9 cellular contexts compared by ENCODE assay signal in the genomic region with DNA sequence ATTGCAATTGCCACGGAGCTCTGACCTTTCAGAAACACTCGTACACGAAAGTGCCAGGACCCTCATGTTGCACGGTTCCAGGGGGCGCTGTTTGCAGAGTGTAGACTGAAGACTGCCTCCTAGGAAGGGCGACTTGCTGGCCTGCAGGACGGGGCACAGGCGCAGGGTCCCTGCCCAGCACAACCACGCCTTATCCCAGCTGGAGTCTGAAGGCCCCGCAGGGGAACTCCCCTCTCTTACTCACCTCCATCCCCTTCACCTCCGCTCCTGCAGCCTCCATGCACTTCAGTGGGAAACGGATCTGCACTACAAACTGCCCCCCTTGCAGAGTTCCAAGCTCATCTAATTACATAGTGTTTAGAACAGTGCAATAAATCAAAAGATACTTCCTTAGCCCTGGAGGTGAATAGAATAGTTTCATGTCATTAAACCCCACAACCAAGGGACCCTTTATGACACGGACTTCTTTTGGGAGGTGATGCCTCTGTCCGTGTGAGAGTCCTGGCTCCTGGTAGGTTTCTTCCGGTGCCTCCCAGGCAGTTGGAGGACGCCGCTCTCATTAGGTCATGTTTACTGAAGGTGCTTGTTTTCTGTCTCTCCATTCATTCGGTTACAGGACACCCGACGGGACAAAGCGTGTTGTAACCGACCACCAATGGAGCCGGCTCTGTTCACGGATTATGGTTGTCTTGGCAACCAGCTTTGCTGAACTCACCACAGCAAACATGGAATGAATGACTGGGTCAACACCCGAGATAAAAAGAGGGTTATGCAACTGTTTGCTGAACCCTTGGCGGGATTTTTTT.
DNase-seq lines count a peak whose midpoint lies in the region; ATAC-seq and TF ChIP-seq lines count a peak whose summit lies in the region.
"Had no signal": no experiment of that assay in that cellular context is flagged by ENCODE, and none has a peak within 500 bp of the region (broad histone marks: within the 10 kb centered on the region; RNA-seq: fewer than 3 reads in every experiment).

No MANE protein-coding gene starts in this region.

- H3K27ac ChIP-seq in C4-2B: no peak overlapping the region
- H3K27ac ChIP-seq in aorta (ENCODE audit: low read depth in 1 of 2, low read length in 2 of 2): no peak overlapping the region

- no peaks in the 10 kb centered on the region for H3K36me3 Mint-ChIP-seq in T-cell
- H3K36me3 Mint-ChIP-seq: activated naive CD8-positive, alpha-beta T cell had no signal

- no peak overlapping the region for H3K4me3 Mint-ChIP-seq in T-cell
- H3K4me3 Mint-ChIP-seq: activated naive CD8-positive, alpha-beta T cell had no signal

- WGBS in aorta, 2 donors: 33 to 35% methylated on average over 26 of the region's 26 CpGs

- intact Hi-C loops in aorta (cut with DNase I): no loop called here

- POLR2A ChIA-PET in T-cell (lab: Charles Lee): no interaction called here

- peaks cover 9% of the 10 kb centered on the region for H3K27me3 ChIP-seq in adipocyte (replicated peaks; ENCODE audit: control insufficient read depth, insufficient read depth, low read length)
- no peaks in the 10 kb centered on the region for H3K27me3 ChIP-seq in kidney epithelial cell (ENCODE audit: control insufficient read depth, insufficient read depth, low read length)
- no peaks in the 10 kb centered on the region for H3K27me3 ChIP-seq in aorta (ENCODE audit: control insufficient read depth in 1 of 2, insufficient read depth in 2 of 2, low read length in 1 of 2)

- H3K9me3 Mint-ChIP-seq in T-cell: peaks cover 0 to 1% (median under 1%) of the 10 kb centered on the region in 3 donors

- no peaks in the 10 kb centered on the region for H3K36me3 ChIP-seq in adipocyte (ENCODE audit: control insufficient read depth, insufficient read depth, low read length, severe bottlenecking)
- H3K36me3 ChIP-seq in kidney epithelial cell (ENCODE audit: control insufficient read depth, insufficient read depth, low read length): no peaks in the 10 kb centered on the region
- H3K36me3 ChIP-seq in aorta (ENCODE audit: control insufficient read depth in 1 of 2, insufficient read depth in 2 of 2, low read length in 1 of 2): no peaks in the 10 kb centered on the region

- H3K27me3 Mint-ChIP-seq in T-cell: peaks cover 2 to 5% of the 10 kb centered on the region in 2 donors

- CTCF ChIA-PET in T-cell (lab: Charles Lee): no interaction called here

- H3K27ac Mint-ChIP-seq in T-cell: no peak overlapping the region
- H3K27ac Mint-ChIP-seq: activated naive CD8-positive, alpha-beta T cell had no signal

- H3K4me1 Mint-ChIP-seq in T-cell: no peaks in the 10 kb centered on the region

- H3K4me1 ChIP-seq in adipocyte (ENCODE audit: control insufficient read depth, insufficient read depth, low read length): peaks cover 13% of the 10 kb centered on the region
- peaks cover 0 to 5% of the 10 kb centered on the region in 2 donors for H3K4me1 ChIP-seq in aorta (ENCODE audit: control insufficient read depth in 1 of 2, insufficient read depth in 2 of 2, low read length in 2 of 2)

- no peak overlapping the region for H3K9ac ChIP-seq in adipocyte (ENCODE audit: low read length)

- TF ChIP-seq CTCF in C4-2B (conservative IDR thresholded peaks at IDR 0.05): peak; percentile 28
- peak; percentile 41 for TF ChIP-seq CTCF in kidney epithelial cell (IDR thresholded peaks at IDR 0.05; ENCODE audit: insufficient read depth, low read length, poor library complexity, severe bottlenecking)

- peak; percentile 62 for DNase-seq in NCI-H1105 treated with DMSO at 0.1 percent for 48 hours (lab: John Stamatoyannopoulos, UW)
- no peak for DNase-seq in adipocyte (ENCODE audit: low read depth)
- peak; percentile 44 for DNase-seq in kidney epithelial cell (ENCODE audit: low read depth)
- peak; percentile 77 to 83 for DNase-seq in aorta
- DNase-seq in germinal center (ENCODE audit: low spot score): no peak
- no peak for DNase-seq in T-cell
- DNase-seq in stimulated activated naive CD4-positive, alpha-beta T cell (lab: John Stamatoyannopoulos, UW): no peak

- H3K4me3 ChIP-seq in adipocyte (ENCODE audit: low read length): peak overlapping the region; percentile 68
- H3K4me3 ChIP-seq in kidney epithelial cell (ENCODE audit: low read depth, low read length): no peak overlapping the region
- no peak overlapping the region for H3K4me3 ChIP-seq in aorta (ENCODE audit: low read length in 2 of 2)

- H3K9me3 ChIP-seq in adipocyte (ENCODE audit: control insufficient read depth, low read length): peaks cover under 1% of the 10 kb centered on the region
- H3K9me3 ChIP-seq in aorta (ENCODE audit: control insufficient read depth, low read length): no peaks in the 10 kb centered on the region

- ATAC-seq in aorta (ENCODE audit: low FRiP score) (peak; percentile 92), T-cell (replicated peaks in 1 of 4) (no peak)

Comparison
In these comparisons a context has a peak if more than half of its experiments do, and no peak if none do; other contexts are left out.
1. DNase-seq: peak in NCI-H1105 treated with DMSO at 0.1 percent for 48 hours (single experiment), kidney epithelial cell (single experiment) and aorta (2 of 2); none in adipocyte (single experiment), germinal center (single experiment), T-cell (0 of 34) and stimulated activated naive CD4-positive, alpha-beta T cell (0 of 6).